ENCODE assay signal across 1 cellular context in the genomic region with DNA sequence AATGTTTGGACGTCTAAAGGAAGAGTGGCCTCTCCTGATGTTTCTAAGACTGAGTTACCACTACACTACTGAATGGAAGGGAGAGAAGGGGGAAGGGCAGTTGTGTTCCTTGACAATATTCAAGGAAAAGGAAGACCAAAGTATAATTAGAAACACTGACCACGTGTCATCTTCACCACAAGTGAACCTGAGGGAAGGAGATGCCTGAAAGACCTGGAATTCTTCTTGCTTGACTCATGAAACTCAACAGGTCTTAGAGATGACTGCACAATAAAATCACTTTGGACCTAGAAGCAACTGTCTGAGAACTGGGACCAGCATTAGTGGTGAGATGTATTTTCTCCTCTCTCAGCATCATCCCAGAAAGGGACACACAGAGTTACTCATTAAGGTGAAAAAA.
TF ChIP-seq lines count a peak whose summit lies in the region.

No MANE protein-coding gene starts in this region.

TF ChIP-seq in H1, 55 proteins besides CTCF, POLR2A, EP300 and RAD21 (continued from another document):
- TF ChIP-seq ZNF274 (IDR thresholded peaks at IDR 0.05; ENCODE audit: borderline replicate concordance, extremely low read depth, low read length) (no peak), ASH2L (IDR thresholded peaks at IDR 0.05; ENCODE audit: low read length) (no peak)
- TF ChIP-seq, protein P1, sequence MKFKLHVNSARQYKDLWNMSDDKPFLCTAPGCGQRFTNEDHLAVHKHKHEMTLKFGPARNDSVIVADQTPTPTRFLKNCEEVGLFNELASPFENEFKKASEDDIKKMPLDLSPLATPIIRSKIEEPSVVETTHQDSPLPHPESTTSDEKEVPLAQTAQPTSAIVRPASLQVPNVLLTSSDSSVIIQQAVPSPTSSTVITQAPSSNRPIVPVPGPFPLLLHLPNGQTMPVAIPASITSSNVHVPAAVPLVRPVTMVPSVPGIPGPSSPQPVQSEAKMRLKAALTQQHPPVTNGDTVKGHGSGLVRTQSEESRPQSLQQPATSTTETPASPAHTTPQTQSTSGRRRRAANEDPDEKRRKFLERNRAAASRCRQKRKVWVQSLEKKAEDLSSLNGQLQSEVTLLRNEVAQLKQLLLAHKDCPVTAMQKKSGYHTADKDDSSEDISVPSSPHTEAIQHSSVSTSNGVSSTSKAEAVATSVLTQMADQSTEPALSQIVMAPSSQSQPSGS (IDR thresholded peaks at IDR 0.05; ENCODE audit: low read length) = no peak
TF ChIP-seq in H1: peak in this region for 0.
